In genomic region chr12:132432721-132433577, GRCh38 we compare ENCODE assay signal across 1 cellular context.
TF ChIP-seq lines count a peak whose summit lies in the region.

No MANE protein-coding gene starts in this region.

TF ChIP-seq in HEK293, 187 proteins besides CTCF, POLR2A, EP300 and RAD21:
- TF ChIP-seq ZFHX2 (tag by site-specific recombination; conservative IDR thresholded peaks at IDR 0.05) (peak; percentile 86), GLIS2 (tag by site-specific recombination; IDR thresholded peaks at IDR 0.05) (peak; percentile 56), KLF16 (tag by site-specific recombination; IDR thresholded peaks at IDR 0.05) (no peak), EGR2 (tag by site-specific recombination; IDR thresholded peaks at IDR 0.05; ENCODE audit: low read depth) (peak; percentile 67; the same call in 1 of the 2 replicates), GLIS1 (tag by site-specific recombination; IDR thresholded peaks at IDR 0.05) (peak; percentile 97), ZIC2 (tag by site-specific recombination; IDR thresholded peaks at IDR 0.05) (peak; percentile 67; the same call in 1 of the 2 replicates), TSHZ1 (tag by site-specific recombination; IDR thresholded peaks at IDR 0.05; ENCODE audit: borderline replicate concordance) (no peak)
